In the genomic region with DNA sequence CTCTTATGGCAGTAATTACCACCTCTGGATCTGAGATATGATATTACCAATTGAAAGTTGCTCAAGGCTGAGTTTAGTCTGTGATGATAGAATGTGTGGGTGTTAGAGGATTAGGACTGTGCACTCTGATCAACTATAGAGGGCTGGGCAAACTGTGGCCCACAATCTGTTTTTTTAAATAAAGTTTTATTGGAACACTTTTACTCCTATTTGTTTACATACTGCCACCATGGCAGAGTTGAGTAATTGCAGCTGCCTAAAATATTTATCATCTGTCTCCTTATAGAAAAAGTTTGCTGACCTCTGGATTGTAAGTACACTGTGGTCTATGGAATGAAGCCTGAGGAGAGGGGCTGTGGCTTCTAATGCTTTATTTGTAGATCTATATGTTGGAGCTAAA, we compare ENCODE assay signal across 12 cellular contexts.
"Had no signal": no experiment of that assay in that cellular context is flagged by ENCODE, and none has a peak within 500 bp of the region (broad histone marks: within the 10 kb centered on the region; RNA-seq: fewer than 3 reads in every experiment).

No MANE protein-coding gene starts in this region.

- H3K4me3 ChIP-seq: breast epithelium, thoracic aorta had no signal

- ATAC-seq: WTC11 had no signal

- H3K27ac ChIP-seq: breast epithelium, thoracic aorta had no signal

- H3K9me3 ChIP-seq: breast epithelium, thoracic aorta had no signal

- H3K27me3 ChIP-seq: breast epithelium had no signal

- H3K4me1 Mint-ChIP-seq: neural crest cell had no signal

- H3K4me3 Mint-ChIP-seq: activated CD4-positive, alpha-beta T cell treated with anti-CD3 and anti-CD28 coated beads, Interleukin-2, amount 10 ng/mL, durations not matched to agents 24 days and 14 days; activated T-helper 1 cell treated with anti-CD3 and anti-CD28 coated beads, Interleukin-12 subunit alpha, Interleukin-12 subunit beta, Interleukin-2, Interleukin-4 antibody, amounts not matched to agents 30 ng/mL and 10 ng/mL and 1 ng/mL, durations not matched to agents 14 hours and 24 hours and 36 hours; neural crest cell; stimulated activated naive CD8-positive, alpha-beta T cell treated with anti-CD3 and anti-CD28 coated beads, Interleukin-15, Interleukin-2, amounts not matched to agents 100 ng/mL and 50 ng/mL, for 24 hours; WTC11 had no signal

- H3K27ac Mint-ChIP-seq: activated CD4-positive, alpha-beta T cell treated with anti-CD3 and anti-CD28 coated beads, Interleukin-2, amount 10 ng/mL, durations not matched to agents 24 days and 14 days; activated T-helper 1 cell treated with anti-CD3 and anti-CD28 coated beads, Interleukin-12 subunit alpha, Interleukin-12 subunit beta, Interleukin-2, Interleukin-4 antibody, amounts not matched to agents 30 ng/mL and 10 ng/mL and 1 ng/mL, durations not matched to agents 14 hours and 24 hours and 36 hours; stimulated activated naive CD8-positive, alpha-beta T cell treated with anti-CD3 and anti-CD28 coated beads, Interleukin-15, Interleukin-2, amounts not matched to agents 100 ng/mL and 50 ng/mL, for 24 hours; WTC11 had no signal

- FAIRE-seq: frontal cortex had no signal

- H3K36me3 Mint-ChIP-seq: WTC11 had no signal

- H3K4me1 ChIP-seq: breast epithelium had no signal

- DNase-seq: activated CD4-positive, alpha-beta T cell treated with anti-CD3 and anti-CD28 coated beads, Interleukin-2, amount 10 ng/mL, durations not matched to agents 24 days and 14 days; activated naive CD4-positive, alpha-beta T cell; aorta; mesendoderm; stimulated activated CD4-positive, alpha-beta T cell treated with anti-CD3 and anti-CD28 coated beads, Interleukin-4, amount 100 ng/mL, for 24 hours had no signal

- H3K36me3 ChIP-seq: breast epithelium, thoracic aorta had no signal

- H3K9me3 Mint-ChIP-seq: activated CD4-positive, alpha-beta T cell treated with anti-CD3 and anti-CD28 coated beads, Interleukin-2, amount 10 ng/mL, durations not matched to agents 24 days and 14 days; activated T-helper 1 cell treated with anti-CD3 and anti-CD28 coated beads, Interleukin-12 subunit alpha, Interleukin-12 subunit beta, Interleukin-2, Interleukin-4 antibody, amounts not matched to agents 30 ng/mL and 10 ng/mL and 1 ng/mL, durations not matched to agents 14 hours and 24 hours and 36 hours; neural crest cell; stimulated activated naive CD8-positive, alpha-beta T cell treated with anti-CD3 and anti-CD28 coated beads, Interleukin-15, Interleukin-2, amounts not matched to agents 100 ng/mL and 50 ng/mL, for 24 hours; WTC11 had no signal
